In genomic region chr19:13934785-13935109, GRCh38 we compare ENCODE assay signal across 2 cellular contexts.
TF ChIP-seq lines count a peak whose summit lies in the region.

No MANE protein-coding gene starts in this region.

TF ChIP-seq in GM12891, 5 proteins besides CTCF, POLR2A, EP300 and RAD21:
- no peak for TF ChIP-seq POU2F2 (IDR thresholded peaks at IDR 0.05; ENCODE audit: low read depth, low read length)
- TF ChIP-seq SPI1 (IDR thresholded peaks at IDR 0.05; ENCODE audit: low read depth, low read length), result no peak
- no peak for TF ChIP-seq TAF1 (IDR thresholded peaks at IDR 0.05; ENCODE audit: low read depth, low read length)
- TF ChIP-seq PAX5 (IDR thresholded peaks at IDR 0.05; ENCODE audit: insufficient read depth, low read length, severe bottlenecking), result no peak
- TF ChIP-seq POLR2AphosphoS5 (IDR thresholded peaks at IDR 0.05; ENCODE audit: low read depth, low read length), result no peak

TF ChIP-seq in H1, 55 proteins besides CTCF, POLR2A, EP300 and RAD21:
- TF ChIP-seq KDM5A (IDR thresholded peaks at IDR 0.05; ENCODE audit: low read length), result no peak
- no peak for TF ChIP-seq GABPA (IDR thresholded peaks at IDR 0.05; ENCODE audit: borderline replicate concordance, insufficient read depth, low read length)
- TF ChIP-seq HDAC6 (IDR thresholded peaks at IDR 0.05; ENCODE audit: low read depth, low read length), result no peak
- TF ChIP-seq ZNF274 (IDR thresholded peaks at IDR 0.05; ENCODE audit: borderline replicate concordance, extremely low read depth, low read length), result no peak
- no peak for TF ChIP-seq TAF1 (IDR thresholded peaks at IDR 0.05; ENCODE audit: low read depth, low read length)
- TF ChIP-seq, protein P1, sequence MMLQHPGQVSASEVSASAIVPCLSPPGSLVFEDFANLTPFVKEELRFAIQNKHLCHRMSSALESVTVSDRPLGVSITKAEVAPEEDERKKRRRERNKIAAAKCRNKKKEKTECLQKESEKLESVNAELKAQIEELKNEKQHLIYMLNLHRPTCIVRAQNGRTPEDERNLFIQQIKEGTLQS (IDR thresholded peaks at IDR 0.05; ENCODE audit: insufficient read depth, low read depth, low read length), result no peak
- no peak for TF ChIP-seq RFX5 (IDR thresholded peaks at IDR 0.05; ENCODE audit: borderline replicate concordance, low read depth, low read length)
- no peak for TF ChIP-seq CTBP2 (IDR thresholded peaks at IDR 0.05; ENCODE audit: borderline replicate concordance, insufficient read depth, insufficient read length, low read length)
- no peak for TF ChIP-seq POLR2AphosphoS5 (IDR thresholded peaks at IDR 0.05; ENCODE audit: low read depth, low read length)
- no peak for TF ChIP-seq POU5F1 (IDR thresholded peaks at IDR 0.05; ENCODE audit: low read depth, low read length)
- no peak for TF ChIP-seq SAP30 (IDR thresholded peaks at IDR 0.05; ENCODE audit: insufficient read depth, insufficient replicate concordance, low read length)
